Comparison of ENCODE assay signal across 8 cellular contexts in genomic region chr15:45402955-45403892, GRCh38. TPM values are rescaled to one million over a fixed set of nuclear protein-coding genes. Genes with fewer than 3 reads are reported as not detected.
DNase-seq lines count a peak whose midpoint lies in the region; ATAC-seq and TF ChIP-seq lines count a peak whose summit lies in the region.

No MANE protein-coding gene starts in this region.

- H3K9me3 Mint-ChIP-seq in stimulated activated naive B cell treated with anti-CD40 and anti-IgM and Interleukin-4, amounts not matched to agents 10 μg/mL and 1 μg/mL and 100 μg/mL, for 72 hours: no peaks in the 10 kb centered on the region

- WGBS in mesenchymal stem cell: 1% methylated on average over 67 of the region's 79 CpGs

- peak overlapping the region; percentile 74 for H4K8ac ChIP-seq in mesenchymal stem cell (ENCODE audit: low read length)

- H3K36me3 ChIP-seq in DND-41 (ENCODE audit: insufficient read depth, low read length) (peaks cover 28% of the 10 kb centered on the region), HUES48 (ENCODE audit: control insufficient read depth, insufficient read depth, low read length) (peaks cover 35% of the 10 kb centered on the region), mesenchymal stem cell (ENCODE audit: control insufficient read depth in 1 of 2, insufficient read depth in 2 of 2, low read depth in 1 of 2, low read length in 2 of 2) (peaks cover 4 to 34% of the 10 kb centered on the region in 2 experiments)

- H3K4me1 ChIP-seq in DND-41 (ENCODE audit: insufficient read depth, low read length) (peaks cover 35% of the 10 kb centered on the region), HUES48 (ENCODE audit: control insufficient read depth, insufficient read depth, low read length) (peaks cover 12% of the 10 kb centered on the region), mesenchymal stem cell (ENCODE audit: control insufficient read depth, insufficient read depth, low read depth, low read length) (peaks cover 4% of the 10 kb centered on the region)

- H2BK120ac ChIP-seq in mesenchymal stem cell (ENCODE audit: low read depth, low read length): peak overlapping the region; percentile 81

- H3K9ac ChIP-seq in DND-41 (ENCODE audit: low read depth, low read length) (peak overlapping the region; percentile 85), HUES48 (ENCODE audit: low read depth, low read length) (peak overlapping the region; percentile 84), mesenchymal stem cell (ENCODE audit: low read length) (peak overlapping the region; percentile 89)

- peak overlapping the region in 1 of 2 experiments; percentile 83 for H3K23ac ChIP-seq in mesenchymal stem cell (ENCODE audit: low read length in 2 of 2)

- ATAC-seq in DND-41 (ENCODE audit: insufficient read depth, low read depth) (peak; percentile 13), GM21515 (IDR thresholded peaks at IDR 0.05; ENCODE audit: unreplicated experiment) (peak; percentile 32)
- peak; percentile 10 to 18 for ATAC-seq in stimulated activated naive B cell treated with anti-CD40 and anti-IgM and Interleukin-4, amounts not matched to agents 10 μg/mL and 1 μg/mL and 100 μg/mL, for 72 hours (replicated peaks)

- no peaks in the 10 kb centered on the region for H3K27me3 Mint-ChIP-seq in stimulated activated naive B cell treated with anti-CD40 and anti-IgM and Interleukin-4, amounts not matched to agents 10 μg/mL and 1 μg/mL and 100 μg/mL, for 72 hours

- H3K27ac Mint-ChIP-seq in stimulated activated naive B cell treated with anti-CD40 and anti-IgM and Interleukin-4, amounts not matched to agents 10 μg/mL and 1 μg/mL and 100 μg/mL, for 72 hours: peak overlapping the region; percentile 97

- TF ChIP-seq CTCF in DND-41 (IDR thresholded peaks at IDR 0.05; ENCODE audit: borderline replicate concordance, extremely low read depth, low read length, poor library complexity, severe bottlenecking): no peak

- H3K36me3 Mint-ChIP-seq in stimulated activated naive B cell treated with anti-CD40 and anti-IgM and Interleukin-4, amounts not matched to agents 10 μg/mL and 1 μg/mL and 100 μg/mL, for 72 hours: peaks cover 7 to 20% of the 10 kb centered on the region in 2 donors

- peaks cover 13% of the 10 kb centered on the region for H3K79me1 ChIP-seq in mesenchymal stem cell (replicated peaks; ENCODE audit: low read length, poor library complexity, severe bottlenecking)

- H3K4me2 ChIP-seq in DND-41 (ENCODE audit: insufficient read depth, low read length) (peak overlapping the region; percentile 63), mesenchymal stem cell (ENCODE audit: low read length, poor library complexity, severe bottlenecking) (peak overlapping the region; percentile 90)

- peak overlapping the region in 1 of 2 experiments; percentile 95 for H3K18ac ChIP-seq in mesenchymal stem cell (ENCODE audit: low read depth in 1 of 2, low read length in 2 of 2)

- peak overlapping the region; percentile 29 for H2BK15ac ChIP-seq in mesenchymal stem cell (ENCODE audit: low read depth, poor library complexity, severe bottlenecking)

- H2AFZ ChIP-seq in DND-41 (ENCODE audit: low read depth, low read length) (peak overlapping the region; percentile 78), mesenchymal stem cell (ENCODE audit: low read depth, low read length) (peak overlapping the region; percentile 99)

- no peaks in the 10 kb centered on the region for H3K27me3 ChIP-seq in DND-41 (ENCODE audit: insufficient read depth, low read length, poor library complexity)
- 0 out of 2 replicates have a peak, but pooled peaks cover 6% of the 10 kb centered on the region for H3K27me3 ChIP-seq in HUES48 (ENCODE audit: control insufficient read depth, insufficient read depth, low read length)
- no peaks in the 10 kb centered on the region for H3K27me3 ChIP-seq in mesenchymal stem cell (ENCODE audit: control insufficient read depth in 1 of 2, insufficient read depth in 1 of 2, low read length in 2 of 2)

- peak overlapping the region; percentile 75 for H4K91ac ChIP-seq in mesenchymal stem cell (ENCODE audit: low read length)

- H3K4me3 ChIP-seq in DND-41 (ENCODE audit: low read depth in 1 of 2, low read length in 2 of 2) (peak overlapping the region; percentile 52 to 72), HUES48 (ENCODE audit: low read depth, low read length) (peak overlapping the region; percentile 72), mesenchymal stem cell (ENCODE audit: insufficient read depth in 1 of 2, low read depth in 1 of 2, low read length in 2 of 2) (peak overlapping the region; percentile 92)

- H3K79me2 ChIP-seq in DND-41 (ENCODE audit: insufficient read depth, low read length): peaks cover 38% of the 10 kb centered on the region

- peak overlapping the region; percentile 95 to 96 for H3K4me3 Mint-ChIP-seq in stimulated activated naive B cell treated with anti-CD40 and anti-IgM and Interleukin-4, amounts not matched to agents 10 μg/mL and 1 μg/mL and 100 μg/mL, for 72 hours

- H2BK5ac ChIP-seq in mesenchymal stem cell (ENCODE audit: low read depth, low read length, poor library complexity, severe bottlenecking): peak overlapping the region; percentile 9

- H3K14ac ChIP-seq in mesenchymal stem cell (ENCODE audit: low read length in 2 of 2): peak overlapping the region in 1 of 2 experiments; percentile 99

- peaks cover 9% of the 10 kb centered on the region for H4K20me1 ChIP-seq in DND-41 (ENCODE audit: insufficient read depth, low read length)

- H3K27ac ChIP-seq in DND-41 (ENCODE audit: low read length) (peak overlapping the region; percentile 59), HUES48 (ENCODE audit: low read depth, low read length) (peak overlapping the region; percentile 91), mesenchymal stem cell (ENCODE audit: low read length, poor library complexity, severe bottlenecking) (no peak overlapping the region)

- no peak overlapping the region for H2AK5ac ChIP-seq in mesenchymal stem cell (ENCODE audit: low read length, severe bottlenecking)

- DNase-seq in DND-41: peak; percentile 20
- DNase-seq in activated CD4-positive, CD25-positive, alpha-beta regulatory T cell treated with anti-CD3 and anti-CD28 coated beads, Interleukin-2, amount 50 U/mL, for 16 hours (ENCODE audit: low read depth, low spot score): peak; percentile 3
- peak; percentile 58 for DNase-seq in ecto neural progenitor cell (ENCODE audit: low spot score)
- peak; percentile 65 for DNase-seq in mesenchymal stem cell
- DNase-seq in stimulated activated naive B cell treated with anti-CD40 and anti-IgM and Interleukin-4, amounts not matched to agents 10 μg/mL and 1 μg/mL and 100 μg/mL, for 72 hours: no peak
- no peak for DNase-seq in D341Med (ENCODE audit: low spot score)

- H3K9me3 ChIP-seq in DND-41 (ENCODE audit: insufficient read depth, low read length, severe bottlenecking) (no peaks in the 10 kb centered on the region), HUES48 (ENCODE audit: control insufficient read depth, insufficient read depth, low read length) (no peaks in the 10 kb centered on the region), mesenchymal stem cell (ENCODE audit: control insufficient read depth, low read length) (no peaks in the 10 kb centered on the region)

- peak overlapping the region in 1 of 2 experiments; percentile 59 for H2BK12ac ChIP-seq in mesenchymal stem cell (ENCODE audit: low read length in 2 of 2)

- H3K4ac ChIP-seq in mesenchymal stem cell (ENCODE audit: low read depth in 1 of 2, low read length in 2 of 2): peak overlapping the region; percentile 82 to 84

- peaks cover 16 to 24% of the 10 kb centered on the region in 2 donors for H3K4me1 Mint-ChIP-seq in stimulated activated naive B cell treated with anti-CD40 and anti-IgM and Interleukin-4, amounts not matched to agents 10 μg/mL and 1 μg/mL and 100 μg/mL, for 72 hours

RNA-seq across cellular contexts. Expression of gene GATM, which starts 24.9 kb away (rescaled TPM):
- 0.10 TPM for polyA plus RNA-seq in mesenchymal stem cell (2013, experiment 1 of 2)
- 0.12 TPM for polyA plus RNA-seq in mesenchymal stem cell (2013, experiment 2 of 2)

Comparison
In these comparisons a context has a peak if more than half of its experiments do, and no peak if none do; other contexts are left out.
1. DNase-seq: peak in DND-41 (single experiment), activated CD4-positive, CD25-positive, alpha-beta regulatory T cell treated with anti-CD3 and anti-CD28 coated beads, Interleukin-2, amount 50 U/mL, for 16 hours (single experiment), ecto neural progenitor cell (single experiment) and mesenchymal stem cell (single experiment); none in stimulated activated naive B cell treated with anti-CD40 and anti-IgM and Interleukin-4, amounts not matched to agents 10 μg/mL and 1 μg/mL and 100 μg/mL, for 72 hours (single experiment) and D341Med (single experiment).
2. Peak in every context shown above with its lines, with median percentiles within 50 percentile points of each other: ATAC-seq, H3K4me3 ChIP-seq and H3K9ac ChIP-seq.